In genomic region chr15:99594916-99595315, GRCh38 we compare ENCODE assay signal across 28 cellular contexts. TPM values are rescaled to one million over a fixed set of nuclear protein-coding genes. Genes with fewer than 3 reads are reported as not detected.
A peak's percentile ranks its signal among the peaks of the same experiment; 100 is the strongest.
DNase-seq lines count a peak whose midpoint lies in the region; ATAC-seq, FAIRE-seq and TF ChIP-seq lines count a peak whose summit lies in the region.
"Had no signal": no experiment of that assay in that cellular context is flagged by ENCODE, and none has a peak within 500 bp of the region (broad histone marks: within the 10 kb centered on the region; RNA-seq: fewer than 3 reads in every experiment).

No MANE protein-coding gene starts in this region.

- TF ChIP-seq CTCF in cardiac muscle cell (IDR thresholded peaks at IDR 0.05; ENCODE audit: low read depth, low read length) (no peak), astrocyte (IDR thresholded peaks at IDR 0.05; ENCODE audit: insufficient read depth, low read depth, low read length) (no peak), astrocyte of the spinal cord (IDR thresholded peaks at IDR 0.05; ENCODE audit: low read depth, low read length) (no peak)

- H3K27ac Mint-ChIP-seq in astrocyte (ENCODE audit: unreplicated experiment), result no peak overlapping the region
- H3K27ac Mint-ChIP-seq: CD14-positive monocyte; CD4-positive, alpha-beta memory T cell; CD4-positive, CD25-positive, alpha-beta regulatory T cell; CD8-positive, alpha-beta memory T cell had no signal

- peaks cover 8% of the 10 kb centered on the region for H3K36me3 Mint-ChIP-seq in astrocyte (ENCODE audit: low read depth, unreplicated experiment)

- no peak overlapping the region for H3K4me3 Mint-ChIP-seq in astrocyte (ENCODE audit: unreplicated experiment)
- H3K4me3 Mint-ChIP-seq: CD14-positive monocyte; CD4-positive, CD25-positive, alpha-beta regulatory T cell; CD8-positive, alpha-beta memory T cell had no signal

- H3K4me3 ChIP-seq in cardiac muscle cell (no peak overlapping the region), astrocyte (ENCODE audit: insufficient read depth, low read depth, low read length) (no peak overlapping the region), astrocyte of the spinal cord (ENCODE audit: low read depth, low read length) (no peak overlapping the region)
- H3K4me3 ChIP-seq: A549, GM12878 had no signal

- H3K9me3 ChIP-seq in cardiac muscle cell (ENCODE audit: low read depth) (no peaks in the 10 kb centered on the region), astrocyte (ENCODE audit: insufficient read depth, low read depth, low read length) (no peaks in the 10 kb centered on the region)
- H3K9me3 ChIP-seq: A549, BE2C had no signal

- DNase-seq in cardiac muscle cell (ENCODE audit: low read depth in 1 of 2, low spot score in 1 of 2), result no peak
- DNase-seq in left cardiac atrium, result no peak
- DNase-seq in astrocyte (ENCODE audit: low read depth), result peak; percentile 56
- DNase-seq in astrocyte of the spinal cord (ENCODE audit: low read depth, low spot score), result peak; percentile 26
- no peak for DNase-seq in glomerular visceral epithelial cell (ENCODE audit: extremely low spot score)
- DNase-seq: AML-193; BE2C; C1 segment of cervical spinal cord; CD4-positive, alpha-beta memory T cell; CD4-positive, CD25-positive, alpha-beta regulatory T cell; CD8-positive, alpha-beta memory T cell; COR-L47; DMS 273 treated with DMSO at 0.1 percent for 48 hours; DMS153; DMS53; DMS79; DND-41; EL; GDM1 had no signal

- ATAC-seq in left cardiac atrium, result no peak
- no peak for ATAC-seq in HG02571 (IDR thresholded peaks at IDR 0.05; ENCODE audit: unreplicated experiment)
- ATAC-seq in HG03095 (IDR thresholded peaks at IDR 0.05; ENCODE audit: unreplicated experiment), result no peak
- ATAC-seq: A549, GM12878 had no signal

- no peak for FAIRE-seq in astrocyte (lab: Jason Lieb, UNC)
- FAIRE-seq: A549, GM12878, GM12892, GM18507 had no signal

- H3K36me3 ChIP-seq in cardiac muscle cell, result peaks cover 6% of the 10 kb centered on the region
- no peaks in the 10 kb centered on the region for H3K36me3 ChIP-seq in astrocyte (ENCODE audit: insufficient read depth, low read length)
- H3K36me3 ChIP-seq: BE2C had no signal

- H3K27ac ChIP-seq in cardiac muscle cell (peak overlapping the region; percentile 10), astrocyte (ENCODE audit: low read depth, low read length) (no peak overlapping the region)
- H3K27ac ChIP-seq: 22Rv1, A549, BLaER1 had no signal

- H3K27me3 ChIP-seq in cardiac muscle cell, result no peaks in the 10 kb centered on the region
- no peaks in the 10 kb centered on the region for H3K27me3 ChIP-seq in astrocyte (ENCODE audit: insufficient read depth, low read length)
- H3K27me3 ChIP-seq: BE2C, BLaER1 had no signal

- peaks cover 2% of the 10 kb centered on the region for H3K9me3 Mint-ChIP-seq in astrocyte (ENCODE audit: unreplicated experiment)

- in situ Hi-C loops in astrocyte of the spinal cord (cut with HindIII; ENCODE audit: low sequenced_read_pairs), result no loop called here

- H3K4me1 Mint-ChIP-seq in astrocyte (ENCODE audit: low read depth, unreplicated experiment), result peaks cover 28% of the 10 kb centered on the region

- no peaks in the 10 kb centered on the region for H3K27me3 Mint-ChIP-seq in astrocyte (ENCODE audit: low read depth, unreplicated experiment)
- H3K27me3 Mint-ChIP-seq: CD4-positive, alpha-beta memory T cell; CD4-positive, CD25-positive, alpha-beta regulatory T cell; CD8-positive, alpha-beta memory T cell had no signal

- H3K4me1 ChIP-seq in cardiac muscle cell (ENCODE audit: low read depth) (no peaks in the 10 kb centered on the region), astrocyte (ENCODE audit: insufficient read depth, low read length) (peaks cover 8% of the 10 kb centered on the region)
- H3K4me1 ChIP-seq: A549, BE2C, BLaER1 had no signal

- H3K4me2 ChIP-seq in astrocyte (ENCODE audit: low read length), result no peak overlapping the region
- H3K4me2 ChIP-seq: A549, BLaER1 had no signal

- H3K79me2 ChIP-seq in astrocyte (ENCODE audit: insufficient read depth, low read length), result peaks cover 96% of the 10 kb centered on the region

- H3K9ac ChIP-seq in astrocyte (ENCODE audit: low read length), result no peak overlapping the region
- H3K9ac ChIP-seq: BLaER1 had no signal

- H4K20me1 ChIP-seq in astrocyte (ENCODE audit: insufficient read depth, low read length), result peaks cover 66% of the 10 kb centered on the region

- no peak overlapping the region for H2AFZ ChIP-seq in astrocyte (ENCODE audit: low read depth, low read length)

- intact Hi-C loops in left cardiac atrium (cut with DNase I), result no loop called here

RNA-seq across cellular contexts. Expression of gene MEF2A, which starts 29.1 kb away (rescaled TPM):
- total RNA-seq in cardiac muscle cell (226 and 556 TPM in 2 replicates), left cardiac atrium (100 to 1,000 TPM in 1 of 2 donors, 10 to 100 TPM in 1; 96.0 to 145 TPM), astrocyte (46.3 and 48.8 TPM in 2 replicates)
- polyA plus RNA-seq in cardiac muscle cell, result 91.7 and 168 TPM in 2 replicates

Comparison
In these comparisons a context has a peak if more than half of its experiments do, and no peak if none do; other contexts are left out.
1. DNase-seq: peak in astrocyte (single experiment) and astrocyte of the spinal cord (single experiment); none in cardiac muscle cell (0 of 2), left cardiac atrium (single experiment) and glomerular visceral epithelial cell (single experiment).